Comparison of ENCODE assay signal across 1 cellular context in genomic region chr13:45341799-45342584, GRCh38.
TF ChIP-seq lines count a peak whose summit lies in the region.

No MANE protein-coding gene starts in this region.

TF ChIP-seq in HCT116, 20 proteins besides CTCF, POLR2A, EP300 and RAD21 (continued from another document):
- TF ChIP-seq TCF7L2 (IDR thresholded peaks at IDR 0.05; ENCODE audit: borderline replicate concordance, extremely low read depth, insufficient read depth, insufficient read length), result no peak
- TF ChIP-seq SIN3A (IDR thresholded peaks at IDR 0.05; ENCODE audit: low read depth), result no peak
- TF ChIP-seq EGR1 (IDR thresholded peaks at IDR 0.05; ENCODE audit: low read depth), result no peak
- TF ChIP-seq FOSL1 (IDR thresholded peaks at IDR 0.05; ENCODE audit: low read depth), result no peak
- TF ChIP-seq ELF1 (IDR thresholded peaks at IDR 0.05; ENCODE audit: borderline replicate concordance, low read depth), result no peak
- TF ChIP-seq ZFX (IDR thresholded peaks at IDR 0.05), result no peak
- TF ChIP-seq ATF3 (IDR thresholded peaks at IDR 0.05), result no peak
